ENCODE assay signal across 15 cellular contexts in the genomic region with DNA sequence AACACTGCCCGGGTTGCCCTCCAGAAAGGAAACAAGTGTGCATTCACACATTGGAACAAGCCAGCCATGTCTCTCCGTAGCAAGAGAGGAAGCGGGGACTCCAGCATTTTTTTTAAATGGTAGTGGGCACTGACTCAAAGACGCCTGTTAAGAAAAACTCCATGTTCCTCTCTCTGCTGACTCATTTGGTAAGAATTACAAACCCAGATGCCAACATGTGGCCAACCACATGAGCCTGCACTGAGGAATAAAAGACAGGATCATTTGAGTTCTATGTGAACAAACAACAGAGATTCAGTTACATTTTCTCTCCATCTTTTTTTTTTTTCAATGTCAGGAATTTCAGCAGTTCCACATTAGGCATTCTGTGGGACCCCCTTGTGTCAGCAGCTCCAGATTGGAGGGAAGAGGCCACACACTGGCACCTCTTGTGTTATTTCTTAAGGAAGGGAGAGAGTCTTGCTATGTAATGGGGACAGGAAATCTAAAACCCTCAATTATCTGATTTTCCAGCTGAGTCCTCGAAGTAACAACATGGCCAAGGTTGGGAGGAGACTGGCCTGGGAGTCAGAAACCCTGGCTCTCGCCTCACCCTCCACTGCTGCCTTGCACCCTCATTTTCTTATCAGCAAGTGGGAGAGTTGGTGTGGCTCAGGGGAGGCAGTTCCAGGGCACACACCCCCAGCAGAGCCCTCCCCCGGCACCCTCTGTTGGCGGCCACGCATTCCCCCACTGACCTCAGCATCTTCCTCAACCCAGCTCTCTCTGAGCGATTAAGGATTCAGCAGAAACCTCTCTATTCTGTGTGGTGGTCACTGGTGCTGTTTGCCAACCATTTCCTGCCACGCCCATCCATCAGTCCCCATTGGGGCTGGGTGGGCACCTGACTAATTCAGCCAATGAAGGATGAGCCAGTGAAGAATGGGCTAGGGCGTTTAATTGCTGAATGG.
A peak's percentile ranks its signal among the peaks of the same experiment; 100 is the strongest.
DNase-seq lines count a peak whose midpoint lies in the region; ATAC-seq, FAIRE-seq and TF ChIP-seq lines count a peak whose summit lies in the region.
"Had no signal": no experiment of that assay in that cellular context is flagged by ENCODE, and none has a peak within 500 bp of the region (broad histone marks: within the 10 kb centered on the region; RNA-seq: fewer than 3 reads in every experiment).

No MANE protein-coding gene starts in this region.

- peak; percentile 45 to 61 for ATAC-seq in left cardiac atrium
- ATAC-seq in Right ventricle myocardium superior (ENCODE audit: poor library complexity) = no peak
- peak; percentile 81 for ATAC-seq in aorta (ENCODE audit: low FRiP score)
- ATAC-seq in activated T-cell treated with anti-CD3 and anti-CD28 coated beads, Interleukin-2, amount 50 U/mL, for 4 hours = no peak
- ATAC-seq in GM19324 (IDR thresholded peaks at IDR 0.05; ENCODE audit: low FRiP score, unreplicated experiment) = no peak
- no peak for ATAC-seq in HG02798 (IDR thresholded peaks at IDR 0.05; ENCODE audit: poor library complexity, unreplicated experiment)

- no peaks in the 10 kb centered on the region for H4K20me1 ChIP-seq in keratinocyte (ENCODE audit: control insufficient read depth, extremely low read depth, insufficient read depth, low read length)

- no peak for DNase-seq in left cardiac atrium
- DNase-seq in Right ventricle myocardium superior = no peak
- DNase-seq in astrocyte of the spinal cord (ENCODE audit: low read depth, low spot score) = peak; percentile 94
- peak; percentile 36 for DNase-seq in keratinocyte (ENCODE audit: low read depth, low spot score)
- peak in 1 of 2 donors; percentile 55 for DNase-seq in aorta
- no peak for DNase-seq in activated T-cell treated with anti-CD3 and anti-CD28 coated beads, Interleukin-2, amount 50 U/mL, for 4 hours
- DNase-seq: activated effector memory CD4-positive, alpha-beta T cell treated with Interleukin-2 at 50 U/mL for 16 hours; NCI-H774; T-helper 9 cell; transverse colon had no signal

- H3K9me1 ChIP-seq in keratinocyte (ENCODE audit: control insufficient read depth, extremely low read depth, insufficient read depth, low read length) = no peaks in the 10 kb centered on the region

- peak overlapping the region; percentile 25 for H3K4me2 ChIP-seq in keratinocyte (ENCODE audit: control insufficient read depth, extremely low read depth, insufficient read depth, low read depth, low read length)

- TF ChIP-seq CTCF in astrocyte of the spinal cord (IDR thresholded peaks at IDR 0.05; ENCODE audit: low read depth, low read length) = no peak
- no peak for TF ChIP-seq CTCF in keratinocyte (optimal IDR thresholded peaks at IDR 0.05 in 1 of 3, IDR thresholded peaks at IDR 0.05 in 1 of 3, conservative IDR thresholded peaks at IDR 0.05 in 1 of 3; ENCODE audit: extremely low read depth in 1 of 3, insufficient read depth in 2 of 3, low read length in 3 of 3)

- WGBS in aorta, 2 donors = 22% methylated on average over 12 of the region's 12 CpGs

- no peaks in the 10 kb centered on the region for H3K79me2 ChIP-seq in keratinocyte (ENCODE audit: control insufficient read depth, insufficient read depth, low read length)

- H3K27ac ChIP-seq in keratinocyte (ENCODE audit: control insufficient read depth, insufficient read depth, low read length) (no peak overlapping the region), aorta (ENCODE audit: low read depth in 1 of 2, low read length in 2 of 2) (peak overlapping the region; percentile 89 to 97)
- H3K27ac ChIP-seq: transverse colon had no signal

- no peaks in the 10 kb centered on the region for H3K36me3 Mint-ChIP-seq in activated T-cell treated with anti-CD3 and anti-CD28 coated beads, Interleukin-2, amount 50 U/mL, for 4 hours (ENCODE audit: insufficient read depth)
- H3K36me3 Mint-ChIP-seq: memory B cell had no signal

- H3K9me3 ChIP-seq in keratinocyte (ENCODE audit: control insufficient read depth, low read depth, low read length) = no peaks in the 10 kb centered on the region
- H3K9me3 ChIP-seq in aorta (ENCODE audit: control insufficient read depth, low read length) = no peaks in the 10 kb centered on the region
- H3K9me3 ChIP-seq: transverse colon had no signal

- intact Hi-C loops in left cardiac atrium (cut with DNase I) (loop anchor here in 1 of 2 donors (10.0 kb wide), 1 partner anchor 177 kb away; a partner anchor contains a TSS), Right ventricle myocardium superior (cut with DNase I) (no loop called here), aorta (cut with DNase I) (loop anchor here in 1 of 2 donors (5.0 kb wide), 1 partner anchor 174 kb away; a partner anchor contains a TSS)

- dilution Hi-C loops in keratinocyte (cut with MboI; ENCODE audit: extremely low pct_ligation_motif_present, low sequenced_read_pairs) = no loop called here

- no peak overlapping the region for H3K9ac ChIP-seq in keratinocyte (ENCODE audit: control insufficient read depth, extremely low read depth, insufficient read depth, low read length)

- peaks cover 4% of the 10 kb centered on the region for H3K27me3 Mint-ChIP-seq in activated T-cell treated with anti-CD3 and anti-CD28 coated beads, Interleukin-2, amount 50 U/mL, for 4 hours (ENCODE audit: low read depth)
- H3K27me3 Mint-ChIP-seq: memory B cell had no signal

- no peaks in the 10 kb centered on the region for H3K9me3 Mint-ChIP-seq in activated T-cell treated with anti-CD3 and anti-CD28 coated beads, Interleukin-2, amount 50 U/mL, for 4 hours
- H3K9me3 Mint-ChIP-seq: memory B cell had no signal

- H3K36me3 ChIP-seq in keratinocyte (ENCODE audit: control insufficient read depth in 2 of 2, extremely low read depth in 1 of 2, insufficient read depth in 2 of 2, low read length in 2 of 2) (no peaks in the 10 kb centered on the region), aorta (ENCODE audit: control insufficient read depth in 1 of 2, insufficient read depth in 2 of 2, low read length in 1 of 2) (no peaks in the 10 kb centered on the region)
- H3K36me3 ChIP-seq: transverse colon had no signal

- FAIRE-seq in keratinocyte (lab: Jason Lieb, UNC) = peak; percentile 78
- FAIRE-seq: A204.1, endometrium had no signal

- H3K27me3 ChIP-seq in keratinocyte (ENCODE audit: control insufficient read depth, extremely low read depth, insufficient read depth, low read length) (no peaks in the 10 kb centered on the region), aorta (ENCODE audit: control insufficient read depth in 1 of 2, insufficient read depth in 2 of 2, low read length in 1 of 2) (no peaks in the 10 kb centered on the region)

- in situ Hi-C loops in astrocyte of the spinal cord (cut with HindIII; ENCODE audit: low sequenced_read_pairs) = no loop called here

- no peaks in the 10 kb centered on the region for H3K4me1 Mint-ChIP-seq in activated T-cell treated with anti-CD3 and anti-CD28 coated beads, Interleukin-2, amount 50 U/mL, for 4 hours (ENCODE audit: low read depth)
- H3K4me1 Mint-ChIP-seq: memory B cell had no signal

- H2AFZ ChIP-seq in keratinocyte (ENCODE audit: control insufficient read depth, low read length) = peak overlapping the region; percentile 23

- H3K4me3 ChIP-seq in astrocyte of the spinal cord (ENCODE audit: low read depth, low read length) (no peak overlapping the region), keratinocyte (ENCODE audit: control insufficient read depth in 2 of 3, extremely low read depth in 1 of 3, insufficient read depth in 2 of 3, low read depth in 1 of 3, low read length in 3 of 3) (no peak overlapping the region), aorta (ENCODE audit: low read length in 2 of 2) (no peak overlapping the region)
- H3K4me3 ChIP-seq: transverse colon had no signal

- no peak overlapping the region for H3K4me3 Mint-ChIP-seq in activated T-cell treated with anti-CD3 and anti-CD28 coated beads, Interleukin-2, amount 50 U/mL, for 4 hours
- H3K4me3 Mint-ChIP-seq: memory B cell had no signal

- H3K4me1 ChIP-seq in keratinocyte (ENCODE audit: control insufficient read depth, extremely low read depth, insufficient read depth, low read length) = peaks cover 25% of the 10 kb centered on the region
- H3K4me1 ChIP-seq in aorta (ENCODE audit: control insufficient read depth in 1 of 2, insufficient read depth in 2 of 2, low read length in 2 of 2) = peaks cover 0 to 2% of the 10 kb centered on the region in 2 donors
- H3K4me1 ChIP-seq: transverse colon had no signal

Comparison
In these comparisons a context has a peak if more than half of its experiments do, and no peak if none do; other contexts are left out.
1. ATAC-seq: peak in left cardiac atrium (2 of 2) and aorta (single experiment); none in Right ventricle myocardium superior (single experiment), activated T-cell treated with anti-CD3 and anti-CD28 coated beads, Interleukin-2, amount 50 U/mL, for 4 hours (0 of 2), GM19324 (single experiment) and HG02798 (single experiment).
2. DNase-seq: peak in astrocyte of the spinal cord (single experiment) and keratinocyte (single experiment); none in left cardiac atrium (single experiment), Right ventricle myocardium superior (single experiment) and activated T-cell treated with anti-CD3 and anti-CD28 coated beads, Interleukin-2, amount 50 U/mL, for 4 hours (single experiment).